8 cellular contexts compared by ENCODE assay signal in genomic region chr15:51888593-51889195, GRCh38. TPM values are rescaled to one million over a fixed set of nuclear protein-coding genes. Genes with fewer than 3 reads are reported as not detected.
DNase-seq lines count a peak whose midpoint lies in the region; ATAC-seq and TF ChIP-seq lines count a peak whose summit lies in the region.

No MANE protein-coding gene starts in this region.

- peaks cover 31% of the 10 kb centered on the region for H3K36me3 Mint-ChIP-seq in activated CD8-positive, alpha-beta T cell treated with anti-CD3 and anti-CD28 coated beads for 36 hours (ENCODE audit: low read depth)
- H3K36me3 Mint-ChIP-seq in activated CD8-positive, alpha-beta T cell treated with anti-CD3 and anti-CD28 coated beads, Interleukin-2, amount 10 ng/mL, durations not matched to agents 7 days and 5 days (ENCODE audit: low read depth), result peaks cover 51% of the 10 kb centered on the region
- H3K36me3 Mint-ChIP-seq in progenitor cell of endocrine pancreas (ENCODE audit: insufficient read depth), result peaks cover 23% of the 10 kb centered on the region

- CTCF ChIA-PET in activated CD8-positive, alpha-beta T cell treated with anti-CD3 and anti-CD28 coated beads for 36 hours (lab: Charles Lee), result interaction anchor here (0.6 to 3.5 kb wide), 36 partner anchors 9 to 276 kb away, joined by 3 to 34 read pairs (median 4); no protein-coding TSS in a partner anchor
- CTCF ChIA-PET in activated CD8-positive, alpha-beta T cell treated with anti-CD3 and anti-CD28 coated beads, Interleukin-2, amount 10 ng/mL, durations not matched to agents 7 days and 5 days (lab: Charles Lee), result interaction anchor here (0.7 to 3.5 kb wide), 21 partner anchors 8 to 336 kb away, joined by 3 to 21 read pairs (median 4); no protein-coding TSS in a partner anchor
- CTCF ChIA-PET in PC-3 (lab: Charles Lee), result interaction anchor here (0.7 to 1.0 kb wide), 2 partner anchors 16 to 58 kb away, joined by 3 read pairs; no protein-coding TSS in a partner anchor

- no peak for DNase-seq in activated CD8-positive, alpha-beta T cell treated with anti-CD3 and anti-CD28 coated beads for 36 hours
- no peak for DNase-seq in activated CD8-positive, alpha-beta T cell treated with anti-CD3 and anti-CD28 coated beads, Interleukin-2, amount 10 ng/mL, durations not matched to agents 7 days and 5 days
- peak; percentile 57 for DNase-seq in PC-3
- no peak for DNase-seq in epithelial cell of prostate (ENCODE audit: low read depth, low spot score)
- no peak for DNase-seq in progenitor cell of endocrine pancreas (ENCODE audit: low spot score, unreplicated experiment)
- DNase-seq in NCI-H226, result no peak

- no peaks in the 10 kb centered on the region for H3K9me3 Mint-ChIP-seq in activated CD8-positive, alpha-beta T cell treated with anti-CD3 and anti-CD28 coated beads for 36 hours
- H3K9me3 Mint-ChIP-seq in activated CD8-positive, alpha-beta T cell treated with anti-CD3 and anti-CD28 coated beads, Interleukin-2, amount 10 ng/mL, durations not matched to agents 7 days and 5 days (ENCODE audit: insufficient read depth), result no peaks in the 10 kb centered on the region
- H3K9me3 Mint-ChIP-seq in progenitor cell of endocrine pancreas (ENCODE audit: low read depth), result peaks cover 2% of the 10 kb centered on the region

- no peak overlapping the region for H2AFZ ChIP-seq in PC-3 (ENCODE audit: low read length)

- 0 out of 2 replicates have a peak overlapping the region, but pooled peaks have one; percentile 12 for H3K27ac ChIP-seq in PC-3 (ENCODE audit: low read length)
- peak overlapping the region; percentile 23 for H3K27ac ChIP-seq in epithelial cell of prostate

- H3K27ac Mint-ChIP-seq in activated CD8-positive, alpha-beta T cell treated with anti-CD3 and anti-CD28 coated beads for 36 hours, result no peak overlapping the region
- no peak overlapping the region for H3K27ac Mint-ChIP-seq in activated CD8-positive, alpha-beta T cell treated with anti-CD3 and anti-CD28 coated beads, Interleukin-2, amount 10 ng/mL, durations not matched to agents 7 days and 5 days
- no peak overlapping the region for H3K27ac Mint-ChIP-seq in progenitor cell of endocrine pancreas

- POLR2A ChIA-PET in activated CD8-positive, alpha-beta T cell treated with anti-CD3 and anti-CD28 coated beads for 36 hours (lab: Charles Lee), result no interaction called here
- POLR2A ChIA-PET in activated CD8-positive, alpha-beta T cell treated with anti-CD3 and anti-CD28 coated beads, Interleukin-2, amount 10 ng/mL, durations not matched to agents 7 days and 5 days (lab: Charles Lee), result interaction anchor here (1.4 kb wide), 1 partner anchor 83 kb away, joined by 4 read pairs; the partner anchor contains the start of gene LEO1
- POLR2A ChIA-PET in PC-3 (lab: Charles Lee; ENCODE audit: unreplicated experiment), result no interaction called here

- H3K27me3 ChIP-seq in PC-3 (ENCODE audit: low read length), result no peaks in the 10 kb centered on the region

- H3K79me2 ChIP-seq in PC-3 (ENCODE audit: low read length), result peaks cover 13% of the 10 kb centered on the region

- no peaks in the 10 kb centered on the region for H4K20me1 ChIP-seq in PC-3 (ENCODE audit: low read length)

- H3K27me3 Mint-ChIP-seq in activated CD8-positive, alpha-beta T cell treated with anti-CD3 and anti-CD28 coated beads for 36 hours, result no peaks in the 10 kb centered on the region
- no peaks in the 10 kb centered on the region for H3K27me3 Mint-ChIP-seq in activated CD8-positive, alpha-beta T cell treated with anti-CD3 and anti-CD28 coated beads, Interleukin-2, amount 10 ng/mL, durations not matched to agents 7 days and 5 days (ENCODE audit: low read depth)
- H3K27me3 Mint-ChIP-seq in progenitor cell of endocrine pancreas, result no peaks in the 10 kb centered on the region

- no peak for ATAC-seq in activated CD8-positive, alpha-beta T cell treated with anti-CD3 and anti-CD28 coated beads for 36 hours
- ATAC-seq in activated CD8-positive, alpha-beta T cell treated with anti-CD3 and anti-CD28 coated beads, Interleukin-2, amount 10 ng/mL, durations not matched to agents 7 days and 5 days, result no peak
- ATAC-seq in PC-3 (no peak; the same call in 1 of the 2 replicates), HG03378 (IDR thresholded peaks at IDR 0.05; ENCODE audit: unreplicated experiment) (no peak), GM21619 (IDR thresholded peaks at IDR 0.05; ENCODE audit: unreplicated experiment) (no peak)

- intact Hi-C loops in activated CD8-positive, alpha-beta T cell treated with anti-CD3 and anti-CD28 coated beads for 36 hours (cut with micrococcal nuclease), result no loop called here
- intact Hi-C loops in PC-3 (cut with micrococcal nuclease), result no loop called here

- no peak overlapping the region for H3K9ac ChIP-seq in PC-3 (ENCODE audit: low read length)

- peaks cover 10% of the 10 kb centered on the region for H3K36me3 ChIP-seq in PC-3 (ENCODE audit: low read depth, low read length)

- no peak overlapping the region for H3K4me3 Mint-ChIP-seq in activated CD8-positive, alpha-beta T cell treated with anti-CD3 and anti-CD28 coated beads for 36 hours
- no peak overlapping the region for H3K4me3 Mint-ChIP-seq in activated CD8-positive, alpha-beta T cell treated with anti-CD3 and anti-CD28 coated beads, Interleukin-2, amount 10 ng/mL, durations not matched to agents 7 days and 5 days
- H3K4me3 Mint-ChIP-seq in progenitor cell of endocrine pancreas (ENCODE audit: low read depth), result no peak overlapping the region

- no peak overlapping the region for H3K4me3 ChIP-seq in PC-3 (ENCODE audit: low read length)

- H3K4me1 ChIP-seq in PC-3 (ENCODE audit: insufficient read depth, low read length), result peaks cover 17% of the 10 kb centered on the region

- no TSS peak for BruUV-seq in PC-3 (replicated peaks; lab: Mats Ljungman, UMichigan)

- H3K9me3 ChIP-seq in PC-3 (ENCODE audit: low read length), result no peaks in the 10 kb centered on the region

- H3K9me2 ChIP-seq in PC-3 (replicated peaks; ENCODE audit: low read length), result no peaks in the 10 kb centered on the region

- TF ChIP-seq CTCF in activated CD8-positive, alpha-beta T cell treated with anti-CD3 and anti-CD28 coated beads for 36 hours (IDR thresholded peaks at IDR 0.05), result peak; percentile 92
- TF ChIP-seq CTCF in PC-3 (conservative IDR thresholded peaks at IDR 0.05; ENCODE audit: low read depth, low read length), result peak; percentile 83
- TF ChIP-seq CTCF in progenitor cell of endocrine pancreas (IDR thresholded peaks at IDR 0.05; ENCODE audit: unreplicated experiment), result peak; percentile 86

- H3K4me1 Mint-ChIP-seq in activated CD8-positive, alpha-beta T cell treated with anti-CD3 and anti-CD28 coated beads for 36 hours (ENCODE audit: low read depth), result peaks cover 10% of the 10 kb centered on the region
- peaks cover 6% of the 10 kb centered on the region for H3K4me1 Mint-ChIP-seq in activated CD8-positive, alpha-beta T cell treated with anti-CD3 and anti-CD28 coated beads, Interleukin-2, amount 10 ng/mL, durations not matched to agents 7 days and 5 days (ENCODE audit: low read depth)
- H3K4me1 Mint-ChIP-seq in progenitor cell of endocrine pancreas (ENCODE audit: low read depth), result peaks cover 5% of the 10 kb centered on the region

- no peaks in the 10 kb centered on the region for H3F3A ChIP-seq in PC-3 (ENCODE audit: low read length, unreplicated experiment)

- H3K4me2 ChIP-seq in PC-3 (ENCODE audit: low read length), result 0 out of 2 replicates have a peak overlapping the region, but pooled peaks have one; percentile 0

RNA-seq across cellular contexts. Expression of gene TMOD3, which starts 59.2 kb away (rescaled TPM):
- total RNA-seq in activated CD8-positive, alpha-beta T cell treated with anti-CD3 and anti-CD28 coated beads for 36 hours, result 10 to 100 TPM; 53.6 to 59.2 TPM
- 10 to 100 TPM; 73.8 to 74.1 TPM for total RNA-seq in activated CD8-positive, alpha-beta T cell treated with anti-CD3 and anti-CD28 coated beads, Interleukin-2, amount 10 ng/mL, durations not matched to agents 7 days and 5 days
- total RNA-seq in PC-3 (2014; rRNA removed) (35.5 and 43.9 TPM in 2 replicates), progenitor cell of endocrine pancreas (37.4 and 40.0 TPM in 2 replicates)
